30 cellular contexts compared by ENCODE assay signal in genomic region chr2:84175340-84175739, GRCh38.
"Had no signal": no experiment of that assay in that cellular context is flagged by ENCODE, and none has a peak within 500 bp of the region (broad histone marks: within the 10 kb centered on the region; RNA-seq: fewer than 3 reads in every experiment).

No MANE protein-coding gene starts in this region.

- DNase-seq: activated CD4-positive, alpha-beta memory T cell treated with anti-CD3 and anti-CD28 coated beads, Interleukin-2, amount 10 ng/mL, durations not matched to agents 7 days and 5 days; activated CD4-positive, alpha-beta T cell treated with anti-CD3 and anti-CD28 coated beads for 36 hours; activated CD4-positive, alpha-beta T cell treated with anti-CD3 and anti-CD28 coated beads, Interleukin-2, amount 10 ng/mL, durations not matched to agents 7 days and 5 days; activated CD4-positive, alpha-beta T cell treated with anti-CD3 and anti-CD28 coated beads, Interleukin-2, amount 50 U/mL, for 4 hours; activated CD4-positive, CD25-positive, alpha-beta regulatory T cell; activated CD4-positive, CD25-positive, alpha-beta regulatory T cell treated with anti-CD3 and anti-CD28 coated beads, Interleukin-2, amount 50 U/mL, for 72 hours; activated CD8-positive, alpha-beta memory T cell treated with anti-CD3 and anti-CD28 coated beads, Interleukin-2, amount 50 U/mL, for 48 hours; activated effector memory CD4-positive, alpha-beta T cell treated with Interleukin-2 at 50 U/mL for 16 hours; activated gamma-delta T cell treated with Interleukin-2 at 50 U/mL for 16 hours; activated naive CD4-positive, alpha-beta T cell treated with anti-CD3 and anti-CD28 coated beads for 36 hours; activated naive CD8-positive, alpha-beta T cell treated with anti-CD3 and anti-CD28 coated beads for 36 hours; activated naive CD8-positive, alpha-beta T cell treated with anti-CD3 and anti-CD28 coated beads, Interleukin-2, amount 50 U/mL, for 24 hours; activated T-cell treated with anti-CD3 and anti-CD28 coated beads for 4 hours; activated T-cell treated with anti-CD3 and anti-CD28 coated beads, Interleukin-2, amount 50 U/mL, for 24 hours; activated T-cell treated with anti-CD3 and anti-CD28 coated beads, Interleukin-2, amount 50 U/mL, for 72 hours; adrenal gland; amygdala; aorta; body of pancreas; central memory CD4-positive, alpha-beta T cell; cerebellar nuclear complex; colonic mucosa; effector CD8-positive, alpha-beta T cell; erythroblast; foreskin melanocyte; heart right ventricle; T-helper 2 cell had no signal

- ATAC-seq: activated CD4-positive, alpha-beta T cell treated with anti-CD3 and anti-CD28 coated beads for 36 hours; activated naive CD8-positive, alpha-beta T cell treated with anti-CD3 and anti-CD28 coated beads, Interleukin-2, amount 50 U/mL, for 24 hours; activated T-cell treated with anti-CD3 and anti-CD28 coated beads, Interleukin-2, amount 50 U/mL, for 72 hours; body of pancreas; gastroesophageal sphincter; heart right ventricle had no signal

- H3K4me3 ChIP-seq: adrenal gland, body of pancreas, cardiac muscle cell, colonic mucosa, esophagus muscularis mucosa, gastroesophageal sphincter, heart right ventricle had no signal
